8 cellular contexts compared by ENCODE assay signal in genomic region chr22:37266581-37267127, GRCh38. TPM values are rescaled to one million over a fixed set of nuclear protein-coding genes. Genes with fewer than 3 reads are reported as not detected.
DNase-seq lines count a peak whose midpoint lies in the region; ATAC-seq and TF ChIP-seq lines count a peak whose summit lies in the region.

No MANE protein-coding gene starts in this region.

- ATAC-seq in central memory CD8-positive, alpha-beta T cell (replicated peaks; ENCODE audit: extremely low read depth, poor library complexity, severe bottlenecking), result no peak
- ATAC-seq in natural killer cell treated with Interleukin-12 subunit alpha and Interleukin-12 subunit beta and Interleukin-15 and Interleukin-18, amount 100 ng/mL, for 72 hours, result peak; percentile 40 to 41
- no peak for ATAC-seq in HG03378 (IDR thresholded peaks at IDR 0.05; ENCODE audit: unreplicated experiment)

- TF ChIP-seq CTCF in CD14-positive monocyte (IDR thresholded peaks at IDR 0.05), result no peak

- no peak overlapping the region for H3K27ac ChIP-seq in substantia nigra (ENCODE audit: low read depth, low read length, poor library complexity, severe bottlenecking)

- H3K4me3 Mint-ChIP-seq in CD14-positive monocyte, result peak overlapping the region; percentile 77 to 87
- H3K4me3 Mint-ChIP-seq in IgD-negative memory B cell, result peak overlapping the region; percentile 91 to 93 (median 92)
- peak overlapping the region; percentile 87 for H3K4me3 Mint-ChIP-seq in central memory CD8-positive, alpha-beta T cell
- H3K4me3 Mint-ChIP-seq in natural killer cell treated with Interleukin-12 subunit alpha and Interleukin-12 subunit beta and Interleukin-15 and Interleukin-18, amount 100 ng/mL, for 72 hours, result peak overlapping the region; percentile 90

- H3K27me3 Mint-ChIP-seq in CD14-positive monocyte (ENCODE audit: low read depth in 3 of 3), result peaks cover 5 to 14% (median 7%) of the 10 kb centered on the region in 3 donors
- H3K27me3 Mint-ChIP-seq in IgD-negative memory B cell, result no peaks in the 10 kb centered on the region
- H3K27me3 Mint-ChIP-seq in central memory CD8-positive, alpha-beta T cell, result peaks cover 9% of the 10 kb centered on the region
- no peaks in the 10 kb centered on the region for H3K27me3 Mint-ChIP-seq in natural killer cell treated with Interleukin-12 subunit alpha and Interleukin-12 subunit beta and Interleukin-15 and Interleukin-18, amount 100 ng/mL, for 72 hours

- H3K4me1 Mint-ChIP-seq in CD14-positive monocyte, result peaks cover 51% of the 10 kb centered on the region
- peaks cover 15 to 27% (median 20%) of the 10 kb centered on the region in 3 donors for H3K4me1 Mint-ChIP-seq in IgD-negative memory B cell
- H3K4me1 Mint-ChIP-seq in central memory CD8-positive, alpha-beta T cell, result peaks cover 27% of the 10 kb centered on the region
- peaks cover 26 to 52% of the 10 kb centered on the region in 2 donors for H3K4me1 Mint-ChIP-seq in natural killer cell treated with Interleukin-12 subunit alpha and Interleukin-12 subunit beta and Interleukin-15 and Interleukin-18, amount 100 ng/mL, for 72 hours (ENCODE audit: low read depth in 2 of 2)

- H3K9me3 Mint-ChIP-seq in CD14-positive monocyte (peaks cover 12 to 18% (median 14%) of the 10 kb centered on the region in 7 donors), IgD-negative memory B cell (peaks cover 0 to 2% (median 0%) of the 10 kb centered on the region in 3 donors)
- H3K9me3 Mint-ChIP-seq in central memory CD8-positive, alpha-beta T cell, result no peaks in the 10 kb centered on the region
- no peaks in the 10 kb centered on the region for H3K9me3 Mint-ChIP-seq in natural killer cell treated with Interleukin-12 subunit alpha and Interleukin-12 subunit beta and Interleukin-15 and Interleukin-18, amount 100 ng/mL, for 72 hours

- H3K36me3 Mint-ChIP-seq in CD14-positive monocyte (peaks cover 2 to 4% of the 10 kb centered on the region in 2 donors), IgD-negative memory B cell (peaks cover 2% of the 10 kb centered on the region)
- H3K36me3 Mint-ChIP-seq in central memory CD8-positive, alpha-beta T cell (ENCODE audit: insufficient read depth), result peaks cover 6% of the 10 kb centered on the region
- H3K36me3 Mint-ChIP-seq in natural killer cell treated with Interleukin-12 subunit alpha and Interleukin-12 subunit beta and Interleukin-15 and Interleukin-18, amount 100 ng/mL, for 72 hours, result no peaks in the 10 kb centered on the region

- peak overlapping the region; percentile 95 to 98 (median 97) for H3K27ac Mint-ChIP-seq in CD14-positive monocyte
- peak overlapping the region; percentile 84 to 97 (median 94) for H3K27ac Mint-ChIP-seq in IgD-negative memory B cell
- H3K27ac Mint-ChIP-seq in central memory CD8-positive, alpha-beta T cell (ENCODE audit: low read depth), result peak overlapping the region; percentile 95
- peak overlapping the region; percentile 83 to 90 for H3K27ac Mint-ChIP-seq in natural killer cell treated with Interleukin-12 subunit alpha and Interleukin-12 subunit beta and Interleukin-15 and Interleukin-18, amount 100 ng/mL, for 72 hours

- DNase-seq in CD14-positive monocyte (ENCODE audit: low spot score), result peak; percentile 31
- DNase-seq in central memory CD8-positive, alpha-beta T cell (ENCODE audit: low spot score in 2 of 2), result no peak
- DNase-seq in natural killer cell treated with Interleukin-12 subunit alpha and Interleukin-12 subunit beta and Interleukin-15 and Interleukin-18, amount 100 ng/mL, for 72 hours (ENCODE audit: low spot score), result no peak
- DNase-seq in amniotic stem cell (lab: John Stamatoyannopoulos, UW), result no peak
- no peak for DNase-seq in SKM-1 (lab: John Stamatoyannopoulos, UW; ENCODE audit: unreplicated experiment)
- DNase-seq in substantia nigra (lab: John Stamatoyannopoulos, UW), result no peak

- intact Hi-C loops in CD14-positive monocyte (cut with micrococcal nuclease), result loop anchor here in 1 of 2 donors (2.0 to 5.0 kb wide), 2 partner anchors 36 to 190 kb away; no protein-coding TSS in a partner anchor

RNA-seq across cellular contexts. Expression of gene CYTH4, which starts 15.7 kb away (rescaled TPM):
- 10 to 100 TPM; 51.0 to 70.0 TPM for polyA plus RNA-seq in CD14-positive monocyte
- 70.8 TPM for polyA plus RNA-seq in IgD-negative memory B cell
- total RNA-seq in natural killer cell treated with Interleukin-12 subunit alpha and Interleukin-12 subunit beta and Interleukin-15 and Interleukin-18, amount 100 ng/mL, for 72 hours, result 10 to 100 TPM; 36.0 to 41.1 TPM

RNA-seq across cellular contexts. Expression of gene RAC2, which starts 22.6 kb away (rescaled TPM):
- 100 to 1,000 TPM; 360 to 529 TPM for polyA plus RNA-seq in CD14-positive monocyte
- 1,067 TPM for polyA plus RNA-seq in IgD-negative memory B cell
- 1,000 to 10,000 TPM in 1 of 2 donors, 100 to 1,000 TPM in 1; 666 to 1,078 TPM for total RNA-seq in natural killer cell treated with Interleukin-12 subunit alpha and Interleukin-12 subunit beta and Interleukin-15 and Interleukin-18, amount 100 ng/mL, for 72 hours

RNA-seq across cellular contexts. Expression of gene SSTR3, which starts 54.4 kb away (rescaled TPM):
- polyA plus RNA-seq in CD14-positive monocyte, result not detected
- 0.95 TPM for polyA plus RNA-seq in IgD-negative memory B cell
- under 1 TPM; 0.11 to 0.29 TPM for total RNA-seq in natural killer cell treated with Interleukin-12 subunit alpha and Interleukin-12 subunit beta and Interleukin-15 and Interleukin-18, amount 100 ng/mL, for 72 hours

Comparison
In these comparisons a context has a peak if more than half of its experiments do, and no peak if none do; other contexts are left out.
1. ATAC-seq: peak in natural killer cell treated with Interleukin-12 subunit alpha and Interleukin-12 subunit beta and Interleukin-15 and Interleukin-18, amount 100 ng/mL, for 72 hours (2 of 2); none in central memory CD8-positive, alpha-beta T cell (single experiment) and HG03378 (single experiment).
2. Peak in every context shown above with its lines, with median percentiles within 50 percentile points of each other: H3K27ac Mint-ChIP-seq and H3K4me3 Mint-ChIP-seq.